8 cellular contexts compared by ENCODE assay signal in genomic region chr1:184664042-184664659, GRCh38.
DNase-seq lines count a peak whose midpoint lies in the region; ATAC-seq and TF ChIP-seq lines count a peak whose summit lies in the region.

No MANE protein-coding gene starts in this region.

- H3K36me3 ChIP-seq in GM23338 (ENCODE audit: insufficient read depth) (no peaks in the 10 kb centered on the region), upper lobe of right lung (no peaks in the 10 kb centered on the region)

- intact Hi-C loops in upper lobe of right lung (cut with DNase I) = no loop called here

- no peaks in the 10 kb centered on the region for H3K9me3 Mint-ChIP-seq in GM23338
- no peaks in the 10 kb centered on the region for H3K9me3 Mint-ChIP-seq in activated naive CD8-positive, alpha-beta T cell treated with anti-CD3 and anti-CD28 coated beads for 36 hours

- peaks cover 4% of the 10 kb centered on the region for H3K27me3 Mint-ChIP-seq in GM23338 (ENCODE audit: insufficient read depth, low read depth, poor library complexity)
- H3K27me3 Mint-ChIP-seq in activated naive CD8-positive, alpha-beta T cell treated with anti-CD3 and anti-CD28 coated beads for 36 hours = peaks cover 23% of the 10 kb centered on the region

- H3K4me1 Mint-ChIP-seq in GM23338 = peaks cover 39% of the 10 kb centered on the region
- H3K4me1 Mint-ChIP-seq in activated naive CD8-positive, alpha-beta T cell treated with anti-CD3 and anti-CD28 coated beads for 36 hours = no peaks in the 10 kb centered on the region

- H3K27ac ChIP-seq in GM23338 (ENCODE audit: low read depth) = no peak overlapping the region
- no peak overlapping the region for H3K27ac ChIP-seq in upper lobe of right lung

- H3K4me3 Mint-ChIP-seq in GM23338 = peak overlapping the region; percentile 62
- H3K4me3 Mint-ChIP-seq in activated naive CD8-positive, alpha-beta T cell treated with anti-CD3 and anti-CD28 coated beads for 36 hours = no peak overlapping the region

- H3K9me2 ChIP-seq in GM23338 (ENCODE audit: insufficient read depth) = no peaks in the 10 kb centered on the region

- no peaks in the 10 kb centered on the region for H3K9me3 ChIP-seq in upper lobe of right lung

- H3K27me3 ChIP-seq in GM23338 (ENCODE audit: insufficient read depth) = no peaks in the 10 kb centered on the region
- H3K27me3 ChIP-seq in upper lobe of right lung = no peaks in the 10 kb centered on the region

- ATAC-seq in GM23338 = peak; percentile 92
- ATAC-seq in upper lobe of right lung = peak; percentile 95

- H3F3A ChIP-seq in GM23338 (replicated peaks; ENCODE audit: low read depth) = peaks cover 4% of the 10 kb centered on the region; the same call in 1 of the 2 replicates

- TF ChIP-seq CTCF in GM23338 (conservative IDR thresholded peaks at IDR 0.05; ENCODE audit: low read depth in 2 of 2) = peak; percentile 89 to 98
- peak; percentile 93 for TF ChIP-seq CTCF in upper lobe of right lung (IDR thresholded peaks at IDR 0.05)

- no peak overlapping the region for H3K27ac Mint-ChIP-seq in GM23338
- no peak overlapping the region for H3K27ac Mint-ChIP-seq in activated naive CD8-positive, alpha-beta T cell treated with anti-CD3 and anti-CD28 coated beads for 36 hours

- H3K4me2 ChIP-seq in GM23338 = peak overlapping the region; percentile 78

- peak; percentile 48 for DNase-seq in DMS53 treated with DMSO at 0.1 percent for 48 hours (lab: John Stamatoyannopoulos, UW; ENCODE audit: unreplicated experiment)
- DNase-seq in GM23338 (ENCODE audit: low spot score) = peak; percentile 94
- peak; percentile 89 to 99 for DNase-seq in NCI-H526 (lab: John Stamatoyannopoulos, UW)
- peak; percentile 50 for DNase-seq in activated naive CD8-positive, alpha-beta T cell treated with anti-CD3 and anti-CD28 coated beads for 36 hours
- DNase-seq in glomerular endothelial cell (ENCODE audit: extremely low read depth, low read depth, low spot score) = peak; percentile 9
- peak; percentile 5 for DNase-seq in non-pigmented ciliary epithelial cell (ENCODE audit: low read depth)
- DNase-seq in upper lobe of right lung = peak; percentile 88
- DNase-seq in NCI-H2081 treated with DMSO at 0.1 percent for 48 hours (lab: John Stamatoyannopoulos, UW) = no peak

- H3K4me3 ChIP-seq in GM23338 (peak overlapping the region; percentile 51), upper lobe of right lung (no peak overlapping the region)

- no peaks in the 10 kb centered on the region for H3K36me3 Mint-ChIP-seq in GM23338 (ENCODE audit: low read depth)
- H3K36me3 Mint-ChIP-seq in activated naive CD8-positive, alpha-beta T cell treated with anti-CD3 and anti-CD28 coated beads for 36 hours = no peaks in the 10 kb centered on the region

- H4K20me1 ChIP-seq in GM23338 (replicated peaks; ENCODE audit: insufficient read depth) = no peaks in the 10 kb centered on the region

- peaks cover 12% of the 10 kb centered on the region for H3K79me2 ChIP-seq in GM23338 (replicated peaks; ENCODE audit: insufficient read depth)

- H2AFZ ChIP-seq in GM23338 = peak overlapping the region; percentile 89

- peaks cover 46% of the 10 kb centered on the region for H3K4me1 ChIP-seq in GM23338 (ENCODE audit: insufficient read depth)
- no peaks in the 10 kb centered on the region for H3K4me1 ChIP-seq in upper lobe of right lung

TF ChIP-seq in GM23338, 12 proteins besides CTCF, POLR2A, EP300 and RAD21 (continues in another document):
- TF ChIP-seq NANOG (IDR thresholded peaks at IDR 0.05; ENCODE audit: borderline replicate concordance) = no peak
- no peak for TF ChIP-seq JUNB (IDR thresholded peaks at IDR 0.05; ENCODE audit: unreplicated experiment)
- no peak for TF ChIP-seq ZNF114 (CRISPR knock-in tag; IDR thresholded peaks at IDR 0.05)
- TF ChIP-seq EZH2 (IDR thresholded peaks at IDR 0.05; ENCODE audit: low read depth, unreplicated experiment) = no peak
- TF ChIP-seq REST (IDR thresholded peaks at IDR 0.05; ENCODE audit: unreplicated experiment) = no peak
- no peak for TF ChIP-seq ZNF462 (CRISPR knock-in tag; IDR thresholded peaks at IDR 0.05)
- TF ChIP-seq ZNF331 (CRISPR knock-in tag; IDR thresholded peaks at IDR 0.05; ENCODE audit: low read depth) = no peak
